ENCODE assay signal across 16 cellular contexts in the genomic region with DNA sequence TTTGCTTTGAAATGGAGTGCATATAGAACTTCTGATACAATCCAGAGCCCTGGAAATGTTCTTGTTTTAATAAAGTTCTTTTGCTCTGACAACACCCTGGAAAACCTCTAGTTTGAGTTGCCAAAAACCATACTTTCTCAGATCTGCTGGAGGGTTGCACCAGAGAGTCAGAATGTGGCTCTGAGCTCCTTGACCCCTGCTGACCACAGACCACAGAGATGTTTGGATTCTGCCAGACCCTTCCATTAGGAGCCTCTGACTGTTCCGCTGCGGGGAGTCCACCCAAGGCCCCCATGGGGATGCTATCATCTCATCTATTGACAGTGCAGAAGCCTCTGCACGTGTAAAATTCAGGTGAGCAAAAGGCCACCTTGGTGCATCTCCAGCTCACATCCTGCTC.
"Had no signal": no experiment of that assay in that cellular context is flagged by ENCODE, and none has a peak within 500 bp of the region (broad histone marks: within the 10 kb centered on the region; RNA-seq: fewer than 3 reads in every experiment).

No MANE protein-coding gene starts in this region.

- H3K4me1 Mint-ChIP-seq: naive thymus-derived CD4-positive, alpha-beta T cell had no signal

- H3K9me3 ChIP-seq: neutrophil, sigmoid colon, thoracic aorta, transverse colon had no signal

- H3K4me3 Mint-ChIP-seq: naive thymus-derived CD4-positive, alpha-beta T cell had no signal

- H3K27ac ChIP-seq: heart left ventricle, neutrophil, sigmoid colon, skin epidermis, stomach, thoracic aorta, transverse colon had no signal

- ATAC-seq: esophagus mucosa; heart left ventricle; naive thymus-derived CD4-positive, alpha-beta T cell had no signal

- DNase-seq: effector memory CD4-positive, alpha-beta T cell; heart left ventricle; hippocampal formation; kidney glomerular epithelial cell; naive thymus-derived CD4-positive, alpha-beta T cell; posterior cingulate gyrus; sigmoid colon; stimulated activated CD4-positive, alpha-beta T cell treated with anti-CD3 and anti-CD28 coated beads, Interleukin-12 subunit alpha, Interleukin-12 subunit beta, amount 100 ng/mL, for 4 hours; stimulated activated naive CD4-positive, alpha-beta T cell; stomach; substantia nigra; transverse colon had no signal

- H3K4me1 ChIP-seq: heart left ventricle, sigmoid colon, stomach, transverse colon had no signal

- H3K27ac Mint-ChIP-seq: naive thymus-derived CD4-positive, alpha-beta T cell had no signal

- H3K27me3 ChIP-seq: neutrophil, sigmoid colon, transverse colon had no signal

- H3K36me3 ChIP-seq: heart left ventricle, neutrophil, sigmoid colon, stomach, thoracic aorta, transverse colon had no signal

- H3K4me3 ChIP-seq: heart left ventricle, sigmoid colon, skin epidermis, stomach, thoracic aorta, transverse colon had no signal
